17 cellular contexts compared by ENCODE assay signal in genomic region chr22:43393132-43393844, GRCh38. TPM values are rescaled to one million over a fixed set of nuclear protein-coding genes. Genes with fewer than 3 reads are reported as not detected.
DNase-seq lines count a peak whose midpoint lies in the region; ATAC-seq and TF ChIP-seq lines count a peak whose summit lies in the region.
"Had no signal": no experiment of that assay in that cellular context is flagged by ENCODE, and none has a peak within 500 bp of the region (broad histone marks: within the 10 kb centered on the region; RNA-seq: fewer than 3 reads in every experiment).

No MANE protein-coding gene starts in this region.

- 75% methylated on average over 14 of the region's 14 CpGs for WGBS in mesenchymal stem cell

- H3K27me3 Mint-ChIP-seq in endothelial cell (ENCODE audit: unreplicated experiment) = peaks cover 3% of the 10 kb centered on the region

- H3K4ac ChIP-seq in mesenchymal stem cell (ENCODE audit: low read depth in 1 of 2, low read length in 2 of 2) = no peak overlapping the region

- no peaks in the 10 kb centered on the region for H3K79me1 ChIP-seq in mesenchymal stem cell (replicated peaks; ENCODE audit: low read length, poor library complexity, severe bottlenecking)

- H3K4me1 ChIP-seq in mesenchymal stem cell (ENCODE audit: control insufficient read depth, insufficient read depth, low read depth, low read length) = peaks cover 2% of the 10 kb centered on the region
- no peaks in the 10 kb centered on the region for H3K4me1 ChIP-seq in gastrocnemius medialis
- H3K4me1 ChIP-seq: BLaER1 treated with 17β-estradiol and CSF1 and Interleukin-3, amounts not matched to agents 10 nM and 100 nM had no signal

- intact Hi-C loops in gastrocnemius medialis (cut with DNase I; ENCODE audit: low total_unique reads) = no loop called here

- in situ Hi-C loops in gastrocnemius medialis (cut with MboI; ENCODE audit: low sequenced_read_pairs in 4 of 4) = loop anchor here in 2 of 4 donors (25.0 kb wide), 2 partner anchors 444 to 1244 kb away; no protein-coding TSS in a partner anchor

- H3K9me3 ChIP-seq in mesenchymal stem cell (ENCODE audit: control insufficient read depth, low read length) (peaks cover 3% of the 10 kb centered on the region), gastrocnemius medialis (no peaks in the 10 kb centered on the region)
- H3K9me3 ChIP-seq: BLaER1 treated with 17β-estradiol and CSF1 and Interleukin-3, amounts not matched to agents 10 nM and 100 nM had no signal

- no peak overlapping the region for H2BK12ac ChIP-seq in mesenchymal stem cell (ENCODE audit: low read length in 2 of 2)

- H3K4me1 Mint-ChIP-seq in endothelial cell (ENCODE audit: unreplicated experiment) = no peaks in the 10 kb centered on the region

- H3K14ac ChIP-seq in mesenchymal stem cell (ENCODE audit: low read length in 2 of 2) = no peak overlapping the region

- no peak for TF ChIP-seq POLR2A in gastrocnemius medialis (IDR thresholded peaks at IDR 0.05)

- H3K9me3 Mint-ChIP-seq in endothelial cell (ENCODE audit: unreplicated experiment) = no peaks in the 10 kb centered on the region

- no peaks in the 10 kb centered on the region for H3K36me3 Mint-ChIP-seq in endothelial cell (ENCODE audit: low read depth, unreplicated experiment)

- no peak overlapping the region for H4K8ac ChIP-seq in mesenchymal stem cell (ENCODE audit: low read length)

- no peak overlapping the region for H2BK5ac ChIP-seq in mesenchymal stem cell (ENCODE audit: low read depth, low read length, poor library complexity, severe bottlenecking)

- H2AK5ac ChIP-seq in mesenchymal stem cell (ENCODE audit: low read length, severe bottlenecking) = no peak overlapping the region

- TF ChIP-seq CTCF in endothelial cell (IDR thresholded peaks at IDR 0.05; ENCODE audit: unreplicated experiment) (no peak), gastrocnemius medialis (IDR thresholded peaks at IDR 0.05 in 4 of 5, conservative IDR thresholded peaks at IDR 0.05 in 1 of 5) (no peak)

- no peak overlapping the region for H2AFZ ChIP-seq in mesenchymal stem cell (ENCODE audit: low read depth, low read length)

- no peak overlapping the region for H3K27ac Mint-ChIP-seq in endothelial cell (ENCODE audit: unreplicated experiment)

- peak in 2 of 3 experiments; percentile 52 to 57 for DNase-seq in NCI-H1417 (lab: John Stamatoyannopoulos, UW)
- DNase-seq in NCI-H1417 treated with DMSO at 0.1 percent for 48 hours (lab: John Stamatoyannopoulos, UW) = no peak
- peak; percentile 65 for DNase-seq in COLO668 (lab: John Stamatoyannopoulos, UW; ENCODE audit: unreplicated experiment)
- peak; percentile 93 for DNase-seq in NCI-H69 (lab: John Stamatoyannopoulos, UW)
- no peak for DNase-seq in mesenchymal stem cell
- no peak for DNase-seq in endothelial cell (ENCODE audit: low spot score)
- DNase-seq in gastrocnemius medialis = no peak
- DNase-seq in D341Med (ENCODE audit: low spot score) = no peak
- DNase-seq: 8988T, DMS79, MV-4-11, NCI-H1436 treated with DMSO at 0.1 percent for 48 hours, NCI-H2107, NCI-H510A treated with DMSO at 0.1 percent for 48 hours, PC-3 had no signal

- no peak overlapping the region for H2BK15ac ChIP-seq in mesenchymal stem cell (ENCODE audit: low read depth, poor library complexity, severe bottlenecking)

- H3K27me3 ChIP-seq in mesenchymal stem cell (ENCODE audit: control insufficient read depth in 1 of 2, insufficient read depth in 1 of 2, low read length in 2 of 2) (peaks cover 20 to 44% of the 10 kb centered on the region in 2 experiments), gastrocnemius medialis (peaks cover 0 to 6% (median 0%) of the 10 kb centered on the region in 3 donors)
- H3K27me3 ChIP-seq: BLaER1 treated with 17β-estradiol and CSF1 and Interleukin-3, amounts not matched to agents 10 nM and 100 nM had no signal

- no peak overlapping the region for H4K91ac ChIP-seq in mesenchymal stem cell (ENCODE audit: low read length)

- no peak overlapping the region for H2BK120ac ChIP-seq in mesenchymal stem cell (ENCODE audit: low read depth, low read length)

- H3K36me3 ChIP-seq in mesenchymal stem cell (ENCODE audit: control insufficient read depth in 1 of 2, insufficient read depth in 2 of 2, low read depth in 1 of 2, low read length in 2 of 2) (no peaks in the 10 kb centered on the region), gastrocnemius medialis (no peaks in the 10 kb centered on the region)
- H3K36me3 ChIP-seq: BLaER1 treated with 17β-estradiol and CSF1 and Interleukin-3, amounts not matched to agents 10 nM and 100 nM had no signal

- ATAC-seq in gastrocnemius medialis = no peak
- ATAC-seq: PC-3 had no signal

- no peak overlapping the region for H3K9ac ChIP-seq in mesenchymal stem cell (ENCODE audit: low read length)
- H3K9ac ChIP-seq: BLaER1 treated with 17β-estradiol and CSF1 and Interleukin-3, amounts not matched to agents 10 nM and 100 nM had no signal

- H3K27ac ChIP-seq in mesenchymal stem cell (ENCODE audit: low read length, poor library complexity, severe bottlenecking) = no peak overlapping the region
- H3K27ac ChIP-seq in gastrocnemius medialis = no peak overlapping the region
- H3K27ac ChIP-seq: BLaER1 treated with 17β-estradiol and CSF1 and Interleukin-3, amounts not matched to agents 10 nM and 100 nM had no signal

- H3K18ac ChIP-seq in mesenchymal stem cell (ENCODE audit: low read depth in 1 of 2, low read length in 2 of 2) = no peak overlapping the region

- H3K4me3 Mint-ChIP-seq in endothelial cell (ENCODE audit: unreplicated experiment) = no peak overlapping the region

- no peak overlapping the region for H3K4me3 ChIP-seq in mesenchymal stem cell (ENCODE audit: insufficient read depth in 1 of 2, low read depth in 1 of 2, low read length in 2 of 2)
- H3K4me3 ChIP-seq in gastrocnemius medialis = no peak overlapping the region
- H3K4me3 ChIP-seq: BLaER1 treated with 17β-estradiol and CSF1 and Interleukin-3, amounts not matched to agents 10 nM and 100 nM had no signal

- H3K23ac ChIP-seq in mesenchymal stem cell (ENCODE audit: low read length in 2 of 2) = no peak overlapping the region

- peak overlapping the region; percentile 4 for H3K4me2 ChIP-seq in mesenchymal stem cell (ENCODE audit: low read length, poor library complexity, severe bottlenecking)
- H3K4me2 ChIP-seq: BLaER1 treated with 17β-estradiol and CSF1 and Interleukin-3, amounts not matched to agents 10 nM and 100 nM had no signal

RNA-seq across cellular contexts. Expression of gene MPPED1, which starts 18.5 kb away (rescaled TPM):
- polyA plus RNA-seq in mesenchymal stem cell (2013, experiment 1 of 2) = not detected
- polyA plus RNA-seq in mesenchymal stem cell (2013, experiment 2 of 2) = not detected
- total RNA-seq in endothelial cell (ENCODE audit: unreplicated experiment) (0.18 TPM), gastrocnemius medialis (not detected)
- total RNA-seq: HT-29, PC-3 had no signal

RNA-seq across cellular contexts. Expression of gene SCUBE1, which starts 50.1 kb away (rescaled TPM):
- 13.4 TPM for polyA plus RNA-seq in mesenchymal stem cell (2013, experiment 1 of 2)
- polyA plus RNA-seq in mesenchymal stem cell (2013, experiment 2 of 2) = 14.1 TPM
- total RNA-seq in endothelial cell (ENCODE audit: unreplicated experiment) = 54.7 TPM
- under 1 TPM; 0.20 to 0.55 (median 0.41) TPM for total RNA-seq in gastrocnemius medialis
- total RNA-seq: PC-3 had no signal

Comparison
In these comparisons a context has a peak if more than half of its experiments do, and no peak if none do; other contexts are left out.
1. DNase-seq: peak in NCI-H1417 (2 of 3), COLO668 (single experiment) and NCI-H69 (single experiment); none in NCI-H1417 treated with DMSO at 0.1 percent for 48 hours (single experiment), mesenchymal stem cell (single experiment), endothelial cell (single experiment), gastrocnemius medialis (0 of 2) and D341Med (single experiment).
2. RNA of gene SCUBE1, which starts 50.1 kb away (total RNA-seq): 54.7 TPM in endothelial cell (single experiment); 0.20 to 0.55 TPM in gastrocnemius medialis; every median in the first group is over 10 times any median in the second.